Comparison of ENCODE assay signal across 32 cellular contexts in the genomic region with DNA sequence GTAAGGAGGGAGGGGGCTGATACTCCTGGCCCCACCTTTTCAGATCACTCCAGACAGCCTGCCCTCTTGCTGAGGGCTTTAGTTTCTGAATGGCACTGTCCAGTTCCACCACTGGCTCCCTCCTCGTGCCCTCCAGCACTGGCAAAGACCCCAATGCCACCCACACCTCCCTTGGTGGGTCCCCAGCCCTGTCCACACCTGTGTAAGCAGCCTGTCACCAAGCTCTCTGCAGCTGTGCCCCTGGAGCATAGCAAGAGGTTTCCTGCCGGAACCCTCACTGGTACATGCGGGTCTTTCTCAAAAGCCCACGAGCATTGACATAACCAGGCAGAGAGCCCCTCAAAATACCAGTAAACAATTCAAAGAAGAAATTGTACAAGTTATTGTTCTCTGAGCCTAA. TPM values are rescaled to one million over a fixed set of nuclear protein-coding genes. Genes with fewer than 3 reads are reported as not detected.
"Had no signal": no experiment of that assay in that cellular context is flagged by ENCODE, and none has a peak within 500 bp of the region (broad histone marks: within the 10 kb centered on the region; RNA-seq: fewer than 3 reads in every experiment).

No MANE protein-coding gene starts in this region.

- H3K4me1 ChIP-seq: breast epithelium, colonic mucosa had no signal

- H3K36me3 ChIP-seq: ascending aorta, breast epithelium, cardiac muscle cell, colonic mucosa, esophagus squamous epithelium, gastroesophageal sphincter, WERI-Rb-1 had no signal

- H3K27me3 ChIP-seq: ascending aorta, colonic mucosa had no signal

- H3K9me3 ChIP-seq: ascending aorta, breast epithelium, colonic mucosa, esophagus squamous epithelium, gastroesophageal sphincter had no signal

- H3K4me3 ChIP-seq: ascending aorta, breast epithelium, cardiac muscle cell, colonic mucosa, esophagus squamous epithelium, gastroesophageal sphincter had no signal

- H3K27ac ChIP-seq: ascending aorta, breast epithelium, cardiac muscle cell, colonic mucosa, epithelial cell of prostate, esophagus squamous epithelium, gastroesophageal sphincter, WERI-Rb-1 had no signal

- DNase-seq: activated B cell treated with CpG ODN at 0.5 μM for 24 hours; activated CD4-positive, alpha-beta T cell treated with anti-CD3 and anti-CD28 coated beads for 48 hours; activated CD4-positive, alpha-beta T cell treated with anti-CD3 and anti-CD28 coated beads, Interleukin-2, amount 50 U/mL, for 1 hour; activated CD4-positive, alpha-beta T cell treated with anti-CD3 and anti-CD28 coated beads, Interleukin-2, amount 50 U/mL, for 48 hours; activated CD8-positive, alpha-beta memory T cell treated with anti-CD3 and anti-CD28 coated beads for 24 hours; activated CD8-positive, alpha-beta T cell treated with anti-CD3 and anti-CD28 coated beads for 36 hours; activated gamma-delta T cell; activated naive CD4-positive, alpha-beta T cell; activated naive CD4-positive, alpha-beta T cell treated with anti-CD3 and anti-CD28 coated beads, Interleukin-2, amount 10 ng/mL, durations not matched to agents 7 days and 5 days; activated naive CD8-positive, alpha-beta T cell treated with anti-CD3 and anti-CD28 coated beads, Interleukin-2, amount 10 ng/mL, durations not matched to agents 7 days and 5 days; activated T-cell treated with anti-CD3 and anti-CD28 coated beads, Interleukin-2, amount 50 U/mL, for 72 hours; central memory CD4-positive, alpha-beta T cell; cerebellar nuclear complex; colonic mucosa; effector CD8-positive, alpha-beta T cell; esophagus squamous epithelium; foreskin melanocyte; T-helper 1 cell; T-helper 17 cell; T1000; WERI-Rb-1 had no signal

RNA-seq across cellular contexts. Expression of gene KIF1A, which starts 17.6 kb away (rescaled TPM):
- total RNA-seq: activated B cell treated with CpG ODN at 0.5 μM for 24 hours, fibroblast of lung, fibroblast of villous mesenchyme had no signal

RNA-seq across cellular contexts. Expression of gene AGXT, which starts 31.0 kb away (rescaled TPM):
- total RNA-seq: activated B cell treated with CpG ODN at 0.5 μM for 24 hours; activated CD8-positive, alpha-beta T cell treated with anti-CD3 and anti-CD28 coated beads for 36 hours; activated naive CD4-positive, alpha-beta T cell treated with anti-CD3 and anti-CD28 coated beads, Interleukin-2, amount 50 U/mL, for 72 hours; activated naive CD8-positive, alpha-beta T cell treated with anti-CD3 and anti-CD28 coated beads, Interleukin-2, amount 10 ng/mL, durations not matched to agents 7 days and 5 days; activated T-cell treated with anti-CD3 and anti-CD28 coated beads, Interleukin-2, amount 50 U/mL, for 72 hours; ascending aorta; dermis microvascular lymphatic vessel endothelial cell; endothelial cell of umbilical vein; esophagus squamous epithelium; fibroblast of lung; fibroblast of villous mesenchyme; gastroesophageal sphincter; glomerular endothelial cell; T-helper 17 cell had no signal

RNA-seq across cellular contexts. Expression of gene MAB21L4, which starts 58.3 kb away (rescaled TPM):
- total RNA-seq: activated B cell treated with CpG ODN at 0.5 μM for 24 hours; activated CD8-positive, alpha-beta T cell treated with anti-CD3 and anti-CD28 coated beads for 36 hours; activated naive CD4-positive, alpha-beta T cell treated with anti-CD3 and anti-CD28 coated beads, Interleukin-2, amount 50 U/mL, for 72 hours; activated naive CD8-positive, alpha-beta T cell treated with anti-CD3 and anti-CD28 coated beads, Interleukin-2, amount 10 ng/mL, durations not matched to agents 7 days and 5 days; activated T-cell treated with anti-CD3 and anti-CD28 coated beads, Interleukin-2, amount 50 U/mL, for 72 hours; ascending aorta; cardiac muscle cell; dermis microvascular lymphatic vessel endothelial cell; endothelial cell of umbilical vein; fibroblast of lung; fibroblast of villous mesenchyme; glomerular endothelial cell; T-helper 17 cell had no signal
